16 cellular contexts compared by ENCODE assay signal in the genomic region with DNA sequence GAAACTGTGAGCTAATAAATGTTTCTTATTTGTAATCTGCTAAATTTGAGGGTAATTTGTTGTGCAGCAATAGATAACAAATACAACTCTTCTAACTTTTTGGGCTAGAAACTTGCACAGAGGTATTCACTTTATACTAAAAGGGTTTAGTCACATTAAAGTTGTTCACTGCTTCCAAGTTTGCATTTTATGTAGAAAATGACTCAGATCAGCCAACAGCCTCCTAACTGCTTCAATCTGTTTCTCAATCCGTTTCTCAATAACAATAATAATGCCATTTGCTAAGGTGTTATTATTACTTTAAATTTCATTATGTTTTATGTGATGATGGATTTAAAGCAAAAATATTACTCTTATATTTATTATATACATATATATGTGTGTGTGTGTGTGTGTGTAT.
A peak's percentile ranks its signal among the peaks of the same experiment; 100 is the strongest.
DNase-seq lines count a peak whose midpoint lies in the region; ATAC-seq and TF ChIP-seq lines count a peak whose summit lies in the region.
"Had no signal": no experiment of that assay in that cellular context is flagged by ENCODE, and none has a peak within 500 bp of the region (broad histone marks: within the 10 kb centered on the region; RNA-seq: fewer than 3 reads in every experiment).

No MANE protein-coding gene starts in this region.

- TF ChIP-seq CTCF in right lobe of liver (IDR thresholded peaks at IDR 0.05): no peak
- no peak for TF ChIP-seq CTCF in GM13976 (IDR thresholded peaks at IDR 0.05; ENCODE audit: borderline replicate concordance, control extremely low read depth, extremely low read depth, insufficient read depth, missing control alignments)

- intact Hi-C loops in right lobe of liver (cut with DNase I): no loop called here

- no peak overlapping the region for H3K4me3 ChIP-seq in adipocyte (ENCODE audit: low read length)
- no peak overlapping the region for H3K4me3 ChIP-seq in right lobe of liver
- H3K4me3 ChIP-seq: BLaER1 had no signal

- H3K27ac ChIP-seq in right lobe of liver: no peak overlapping the region
- H3K27ac ChIP-seq: BLaER1, KMS-11 had no signal

- H3K36me3 ChIP-seq in adipocyte (ENCODE audit: control insufficient read depth, insufficient read depth, low read length, severe bottlenecking) (no peaks in the 10 kb centered on the region), right lobe of liver (no peaks in the 10 kb centered on the region)
- H3K36me3 ChIP-seq: BLaER1 had no signal

- DNase-seq in AG08395 (ENCODE audit: low spot score): peak; percentile 29
- peak; percentile 5 for DNase-seq in GM04503 (ENCODE audit: low read depth)
- peak; percentile 12 for DNase-seq in adipocyte (ENCODE audit: low read depth)
- DNase-seq in fibroblast of peridontal ligament (ENCODE audit: extremely low read depth): peak; percentile 50
- no peak for DNase-seq in right lobe of liver
- no peak for DNase-seq in stimulated activated CD4-positive, alpha-beta T cell treated with anti-CD3 and anti-CD28 coated beads, Interleukin-2, amount 100 ng/mL, for 24 hours
- no peak for DNase-seq in GM13976 (ENCODE audit: low spot score)
- DNase-seq: 8988T; CD4-positive, alpha-beta memory T cell; DMS153; DMS79; GDM1; H9 had no signal

- H3K9ac ChIP-seq in adipocyte (ENCODE audit: low read length): no peak overlapping the region
- H3K9ac ChIP-seq: BLaER1, KMS-11 had no signal

- ATAC-seq in right lobe of liver (no peak), HG03139 (IDR thresholded peaks at IDR 0.05; ENCODE audit: unreplicated experiment) (no peak)

- in situ Hi-C loops in GM13976 (cut with MboI; ENCODE audit: low sequenced_read_pairs, unreplicated experiment): no loop called here

- H3K27me3 ChIP-seq in adipocyte (replicated peaks; ENCODE audit: control insufficient read depth, insufficient read depth, low read length): no peaks in the 10 kb centered on the region
- H3K27me3 ChIP-seq in right lobe of liver: no peaks in the 10 kb centered on the region
- H3K27me3 ChIP-seq: BLaER1 had no signal

- 56% methylated on average over 1 of the region's 1 CpG for WGBS in right lobe of liver (ENCODE audit: insufficient coverage, low coverage, low lambda C conversion rate, missing lambda C conversion rate)

- TF ChIP-seq POLR2A in right lobe of liver (IDR thresholded peaks at IDR 0.05): no peak

- H3K9me3 ChIP-seq in adipocyte (ENCODE audit: control insufficient read depth, low read length): no peaks in the 10 kb centered on the region
- H3K9me3 ChIP-seq in right lobe of liver: no peaks in the 10 kb centered on the region
- H3K9me3 ChIP-seq: BLaER1 had no signal

- peaks cover 5% of the 10 kb centered on the region for H3K4me1 ChIP-seq in adipocyte (ENCODE audit: control insufficient read depth, insufficient read depth, low read length)
- H3K4me1 ChIP-seq in right lobe of liver: no peaks in the 10 kb centered on the region
- H3K4me1 ChIP-seq: BLaER1 had no signal

Comparison
In these comparisons a context has a peak if more than half of its experiments do, and no peak if none do; other contexts are left out.
1. DNase-seq: peak in AG08395 (single experiment), GM04503 (single experiment), adipocyte (single experiment) and fibroblast of peridontal ligament (single experiment); none in right lobe of liver (0 of 3), stimulated activated CD4-positive, alpha-beta T cell treated with anti-CD3 and anti-CD28 coated beads, Interleukin-2, amount 100 ng/mL, for 24 hours (0 of 2) and GM13976 (single experiment).